ENCODE assay signal across 21 cellular contexts in genomic region chr6:16254535-16254934, GRCh38. TPM values are rescaled to one million over a fixed set of nuclear protein-coding genes. Genes with fewer than 3 reads are reported as not detected.
A peak's percentile ranks its signal among the peaks of the same experiment; 100 is the strongest.
DNase-seq lines count a peak whose midpoint lies in the region; ATAC-seq, FAIRE-seq and TF ChIP-seq lines count a peak whose summit lies in the region.
"Had no signal": no experiment of that assay in that cellular context is flagged by ENCODE, and none has a peak within 500 bp of the region (broad histone marks: within the 10 kb centered on the region; RNA-seq: fewer than 3 reads in every experiment).

No MANE protein-coding gene starts in this region.

- FAIRE-seq in HepG2 (lab: Jason Lieb, UNC): no peak
- FAIRE-seq: A549, D721Med, G401.6, GM12891, GM19239 had no signal

- H3K36me3 ChIP-seq in HepG2 (replicated peaks in 1 of 2; ENCODE audit: control insufficient read depth in 1 of 2, insufficient read depth in 2 of 2, low read length in 2 of 2): no peaks in the 10 kb centered on the region
- H3K36me3 ChIP-seq in right lobe of liver: no peaks in the 10 kb centered on the region
- H3K36me3 ChIP-seq in psoas muscle (ENCODE audit: insufficient read depth in 1 of 2, low read depth in 1 of 2): peaks cover 4 to 70% of the 10 kb centered on the region in 2 donors
- H3K36me3 ChIP-seq in brain microvascular endothelial cell (replicated peaks): no peaks in the 10 kb centered on the region
- H3K36me3 ChIP-seq: BLaER1 treated with 17β-estradiol and CSF1 and Interleukin-3, amounts not matched to agents 10 nM and 100 nM had no signal

- no peaks in the 10 kb centered on the region for H4K20me1 ChIP-seq in HepG2 (ENCODE audit: insufficient read depth, low read length)
- H4K20me1 ChIP-seq: BLaER1 treated with 17β-estradiol and CSF1 and Interleukin-3, amounts not matched to agents 10 nM and 100 nM had no signal

- H3K27ac ChIP-seq in HepG2 (ENCODE audit: extremely low read length, insufficient read depth, low read length) (no peak overlapping the region), right lobe of liver (no peak overlapping the region), psoas muscle (peak overlapping the region; percentile 33), brain microvascular endothelial cell (no peak overlapping the region)
- H3K27ac ChIP-seq: 22Rv1; A549; BLaER1 treated with 17β-estradiol and CSF1 and Interleukin-3, amounts not matched to agents 10 nM and 100 nM; C4-2B had no signal

- H3K4me1 ChIP-seq in HepG2 (ENCODE audit: insufficient read depth, low read length) (no peaks in the 10 kb centered on the region), right lobe of liver (no peaks in the 10 kb centered on the region), psoas muscle (peaks cover 43% of the 10 kb centered on the region)
- H3K4me1 ChIP-seq: A549, Caco-2 had no signal

- H3K4me2 ChIP-seq in HepG2 (ENCODE audit: low read depth, low read length): no peak overlapping the region
- H3K4me2 ChIP-seq: A549; BLaER1 treated with 17β-estradiol and CSF1 and Interleukin-3, amounts not matched to agents 10 nM and 100 nM had no signal

- DNase-seq in HepG2 (ENCODE audit: low spot score) (no peak), right lobe of liver (no peak), psoas muscle (no peak), brain microvascular endothelial cell (no peak)
- DNase-seq: AML-193; Caco-2; Calu3; CD4-positive, alpha-beta T cell; CD8-positive, alpha-beta T cell; DMS79 treated with DMSO at 0.1 percent for 48 hours; GF-D8 had no signal

- H2AFZ ChIP-seq in HepG2 (ENCODE audit: low read length): no peak overlapping the region

- POLR2A ChIA-PET in HepG2 (lab: Yijun Ruan, JAX): no interaction called here

- H3K79me2 ChIP-seq in HepG2 (ENCODE audit: insufficient read depth, low read length): no peaks in the 10 kb centered on the region

- TF ChIP-seq POLR2A in HepG2 (IDR thresholded peaks at IDR 0.05; ENCODE audit: insufficient read depth in 1 of 2, low read depth in 2 of 2, low read length in 2 of 2): no peak
- no peak for TF ChIP-seq POLR2A in right lobe of liver (IDR thresholded peaks at IDR 0.05)

- H3K27me3 ChIP-seq in HepG2 (ENCODE audit: control insufficient read depth in 1 of 2, insufficient read depth in 2 of 2, low read length in 2 of 2): peaks cover 0 to 12% of the 10 kb centered on the region in 2 experiments; a peak in 3 of 5 replicates
- no peaks in the 10 kb centered on the region for H3K27me3 ChIP-seq in right lobe of liver
- H3K27me3 ChIP-seq in psoas muscle (ENCODE audit: insufficient read depth in 3 of 3, low read length in 2 of 3): no peaks in the 10 kb centered on the region
- no peaks in the 10 kb centered on the region for H3K27me3 ChIP-seq in brain microvascular endothelial cell (replicated peaks)
- H3K27me3 ChIP-seq: BLaER1 treated with 17β-estradiol and CSF1 and Interleukin-3, amounts not matched to agents 10 nM and 100 nM had no signal

- TF ChIP-seq RAD21 in HepG2 (CRISPR knock-in tag; IDR thresholded peaks at IDR 0.05): no peak

- in situ Hi-C loops in HepG2 (cut with HindIII; ENCODE audit: extremely low pct_ligation_motif_present, low pct_unique_long_range_greater_than_20kb): no loop called here
- in situ Hi-C loops in brain microvascular endothelial cell (cut with HindIII; ENCODE audit: low pct_ligation_motif_present, low sequenced_read_pairs): no loop called here

- H3K9me3 ChIP-seq in HepG2 (ENCODE audit: low read length) (no peaks in the 10 kb centered on the region), right lobe of liver (no peaks in the 10 kb centered on the region), psoas muscle (no peaks in the 10 kb centered on the region)
- H3K9me3 ChIP-seq: A549; BLaER1 treated with 17β-estradiol and CSF1 and Interleukin-3, amounts not matched to agents 10 nM and 100 nM; Caco-2 had no signal

- TF ChIP-seq CTCF in HepG2 (CRISPR knock-in tag; IDR thresholded peaks at IDR 0.05): no peak
- no peak for TF ChIP-seq CTCF in right lobe of liver (IDR thresholded peaks at IDR 0.05)
- TF ChIP-seq CTCF in psoas muscle (IDR thresholded peaks at IDR 0.05): no peak
- no peak for TF ChIP-seq CTCF in brain microvascular endothelial cell (IDR thresholded peaks at IDR 0.05; ENCODE audit: low read depth, low read length, missing control alignments)

- intact Hi-C loops in HepG2 (cut with micrococcal nuclease; ENCODE audit: unreplicated experiment) (no loop called here), right lobe of liver (cut with DNase I) (no loop called here), psoas muscle (cut with DNase I) (no loop called here)

- no TSS peak for BruUV-seq in HepG2 (replicated peaks; lab: Mats Ljungman, UMichigan)

- TF ChIP-seq EP300 in HepG2 (IDR thresholded peaks at IDR 0.05; ENCODE audit: low read depth in 2 of 2, low read length in 2 of 2) (no peak), HepG2 (CRISPR knock-in tag; IDR thresholded peaks at IDR 0.05; ENCODE audit: borderline replicate concordance) (no peak)

- H3K9ac ChIP-seq in HepG2 (ENCODE audit: insufficient read depth, low read depth, low read length): no peak overlapping the region
- H3K9ac ChIP-seq: BLaER1 treated with 17β-estradiol and CSF1 and Interleukin-3, amounts not matched to agents 10 nM and 100 nM had no signal

- H3K4me3 ChIP-seq in HepG2 (replicated peaks in 1 of 3; ENCODE audit: insufficient read depth in 1 of 3, low read depth in 2 of 3, low read length in 3 of 3): no peak overlapping the region
- no peak overlapping the region for H3K4me3 ChIP-seq in right lobe of liver
- no peak overlapping the region for H3K4me3 ChIP-seq in psoas muscle
- H3K4me3 ChIP-seq in brain microvascular endothelial cell (ENCODE audit: low read depth, low read length): no peak overlapping the region
- H3K4me3 ChIP-seq: A549; BLaER1 treated with 17β-estradiol and CSF1 and Interleukin-3, amounts not matched to agents 10 nM and 100 nM had no signal

- WGBS in HepG2 (ENCODE audit: low lambda C conversion rate): 67% methylated on average over 9 of the region's 9 CpGs
- 90% methylated on average over 9 of the region's 9 CpGs for WGBS in right lobe of liver (ENCODE audit: insufficient coverage, low coverage, low lambda C conversion rate, missing lambda C conversion rate)
- 75 to 93% (median 77%) methylated on average over 9 of the region's 9 CpGs for WGBS in psoas muscle, 3 donors

- CTCF ChIA-PET in HepG2 (lab: Yijun Ruan, JAX; ENCODE audit: low intra/inter-chr PET ratio, low total read pairs): no interaction called here

- ATAC-seq in HepG2 (no peak), right lobe of liver (no peak), psoas muscle (no peak), HG03521 (IDR thresholded peaks at IDR 0.05; ENCODE audit: unreplicated experiment) (no peak)
- ATAC-seq: A549; CD8-positive, alpha-beta T cell had no signal

TF ChIP-seq in HepG2, 621 proteins besides CTCF, POLR2A, EP300 and RAD21:
- no peak for TF ChIP-seq ZNF710 (CRISPR knock-in tag; IDR thresholded peaks at IDR 0.05; ENCODE audit: borderline replicate concordance)
- TF ChIP-seq PLRG1 (conservative IDR thresholded peaks at IDR 0.05): no peak
- TF ChIP-seq GZF1 (CRISPR knock-in tag; IDR thresholded peaks at IDR 0.05): peak; percentile 97
- no peak for TF ChIP-seq ARID2 (CRISPR knock-in tag; IDR thresholded peaks at IDR 0.05; ENCODE audit: borderline replicate concordance)

RNA-seq across cellular contexts. Expression of gene GMPR, which starts 16.1 kb away (rescaled TPM):
- total RNA-seq in HepG2 (2016; rRNA removed; fragmentation: Illumina TruSeq; extraction: Trizol): not detected in 2 replicates
- not detected in 2 replicates for total RNA-seq in HepG2 (2016; cell fraction: cytosol; rRNA removed; fragmentation: Illumina TruSeq; extraction: Trizol; ENCODE audit: low read depth)
- not detected in 2 replicates for total RNA-seq in HepG2 (2016; cell fraction: insoluble cytoplasmic fraction; rRNA removed; fragmentation: Illumina TruSeq; extraction: Trizol)
- total RNA-seq in HepG2 (2016; cell fraction: membrane; rRNA removed; fragmentation: Illumina TruSeq; extraction: Trizol): not detected in 2 replicates
- not detected in 2 replicates for total RNA-seq in HepG2 (2016; cell fraction: nucleus; rRNA removed; fragmentation: Illumina TruSeq; extraction: Trizol)
- not detected in 2 replicates for polyA plus RNA-seq in HepG2 (2011; rRNA removed)
- polyA plus RNA-seq in HepG2 (2011; cell fraction: cytosol; rRNA removed): not detected in 2 replicates
- not detected in 2 replicates for polyA plus RNA-seq in HepG2 (2011; cell fraction: nucleus; rRNA removed)
- polyA plus RNA-seq in HepG2 (2012): 0.20 TPM in 1 of 2 replicates, not detected in the other
- not detected in 2 replicates for polyA plus RNA-seq in HepG2 (2016; cell fraction: cytosol; fragmentation: Illumina TruSeq; extraction: Trizol; ENCODE audit: low read depth)
- not detected in 2 replicates for polyA plus RNA-seq in HepG2 (2016; cell fraction: insoluble cytoplasmic fraction; fragmentation: Illumina TruSeq; extraction: Trizol; ENCODE audit: low read depth)
- polyA plus RNA-seq in HepG2 (2016; cell fraction: membrane; fragmentation: Illumina TruSeq; extraction: Trizol; ENCODE audit: low read depth): not detected in 2 replicates
- not detected in 2 replicates for polyA plus RNA-seq in HepG2 (2016; cell fraction: nucleus; fragmentation: Illumina TruSeq; extraction: Trizol; ENCODE audit: insufficient read depth, low read depth)
- polyA minus RNA-seq in HepG2 (2011; rRNA and poly(A)+ RNA removed; ENCODE audit: low replicate concordance): 0.60 and 1.2 TPM in 2 replicates
- not detected in 2 replicates for polyA minus RNA-seq in HepG2 (2011; cell fraction: cytosol; rRNA and poly(A)+ RNA removed)
- not detected in 2 replicates for polyA minus RNA-seq in HepG2 (2011; cell fraction: nucleus; rRNA and poly(A)+ RNA removed)
- total RNA-seq in right lobe of liver: 1 to 10 TPM; 3.7 to 6.5 (median 4.9) TPM
- 100 to 1,000 TPM; 139 to 265 (median 189) TPM for total RNA-seq in psoas muscle
- 100 to 1,000 TPM in 2 of 3 donors, 10 to 100 TPM in 1; 26.6 to 286 (median 235) TPM for polyA plus RNA-seq in psoas muscle
- total RNA-seq: B cell had no signal

Comparison
In these comparisons a context has a peak if more than half of its experiments do, and no peak if none do; other contexts are left out.
1. RNA of gene GMPR, which starts 16.1 kb away (total RNA-seq): 139 to 265 TPM in psoas muscle; 3.7 to 6.5 TPM in right lobe of liver and not detected in HepG2; every median in the first group is over 10 times any median in the second.